15 cellular contexts compared by ENCODE assay signal in the genomic region with DNA sequence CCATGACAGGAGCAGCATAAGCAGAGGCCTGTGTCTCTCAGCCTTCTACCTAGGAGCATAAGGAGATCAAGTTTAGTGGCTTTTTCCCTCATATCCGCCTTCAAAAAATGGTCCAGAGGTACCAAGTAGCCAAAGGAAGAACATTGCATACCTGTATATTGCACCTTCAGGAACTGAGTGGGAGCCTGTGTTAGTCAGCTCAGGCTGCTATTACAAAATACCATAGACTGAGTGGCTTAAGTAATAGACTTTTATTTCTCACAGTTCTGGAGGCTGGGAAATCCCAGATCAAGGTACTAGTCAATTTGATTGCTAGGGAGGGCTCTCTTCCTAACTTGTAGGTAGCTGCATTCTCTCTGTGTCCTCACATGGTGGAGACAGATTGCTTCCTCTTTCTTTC.
"Had no signal": no experiment of that assay in that cellular context is flagged by ENCODE, and none has a peak within 500 bp of the region (broad histone marks: within the 10 kb centered on the region; RNA-seq: fewer than 3 reads in every experiment).

No MANE protein-coding gene starts in this region.

- DNase-seq: effector memory CD8-positive, alpha-beta T cell; heart left ventricle; hippocampal formation; kidney glomerular epithelial cell; natural killer cell; ovary; right cardiac atrium; small intestine; stimulated activated CD4-positive, alpha-beta T cell treated with anti-CD3 and anti-CD28 coated beads, Interleukin-12 subunit alpha, Interleukin-12 subunit beta, amount 100 ng/mL, for 4 hours; stimulated activated naive CD4-positive, alpha-beta T cell; stomach; substantia nigra; transverse colon had no signal

- H3K27ac ChIP-seq: heart left ventricle, ovary, stomach, thoracic aorta, transverse colon had no signal

- H3K4me1 Mint-ChIP-seq: natural killer cell, neural crest cell had no signal

- H3K27ac Mint-ChIP-seq: effector memory CD8-positive, alpha-beta T cell; natural killer cell had no signal

- H3K9me3 Mint-ChIP-seq: natural killer cell had no signal

- H3K36me3 ChIP-seq: heart left ventricle, ovary, stomach, thoracic aorta, transverse colon had no signal

- ATAC-seq: effector memory CD8-positive, alpha-beta T cell; heart left ventricle; natural killer cell; right cardiac atrium had no signal

- H3K4me3 ChIP-seq: heart left ventricle, ovary, stomach, thoracic aorta, transverse colon had no signal

- H3K27me3 ChIP-seq: heart left ventricle, ovary, stomach, transverse colon had no signal

- H3K9me3 ChIP-seq: ovary, stomach, thoracic aorta, transverse colon had no signal

- H3K36me3 Mint-ChIP-seq: natural killer cell had no signal

- H3K4me1 ChIP-seq: heart left ventricle, stomach had no signal

- H3K4me3 Mint-ChIP-seq: effector memory CD8-positive, alpha-beta T cell; natural killer cell; neural crest cell had no signal

- H3K27me3 Mint-ChIP-seq: effector memory CD8-positive, alpha-beta T cell had no signal
